Comparison of ENCODE assay signal across 11 cellular contexts in genomic region chr2:121333834-121334558, GRCh38. TPM values are rescaled to one million over a fixed set of nuclear protein-coding genes. Genes with fewer than 3 reads are reported as not detected.
DNase-seq lines count a peak whose midpoint lies in the region; ATAC-seq and TF ChIP-seq lines count a peak whose summit lies in the region.
"Had no signal": no experiment of that assay in that cellular context is flagged by ENCODE, and none has a peak within 500 bp of the region (broad histone marks: within the 10 kb centered on the region; RNA-seq: fewer than 3 reads in every experiment).

No MANE protein-coding gene starts in this region.

- POLR2A ChIA-PET in WTC11 (lab: Charles Lee), result no interaction called here

- no peak overlapping the region for H3K4me3 Mint-ChIP-seq in stimulated activated effector memory CD8-positive, alpha-beta T cell treated with anti-CD3 and anti-CD28 coated beads, Interleukin-12 subunit alpha, Interleukin-12 subunit beta, amount 100 ng/mL, for 72 hours
- H3K4me3 Mint-ChIP-seq in WTC11, result no peak overlapping the region

- H3K27ac Mint-ChIP-seq in stimulated activated effector memory CD8-positive, alpha-beta T cell treated with anti-CD3 and anti-CD28 coated beads, Interleukin-12 subunit alpha, Interleukin-12 subunit beta, amount 100 ng/mL, for 72 hours, result peak overlapping the region; percentile 32
- no peak overlapping the region for H3K27ac Mint-ChIP-seq in WTC11

- H3K4me1 Mint-ChIP-seq in stimulated activated effector memory CD8-positive, alpha-beta T cell treated with anti-CD3 and anti-CD28 coated beads, Interleukin-12 subunit alpha, Interleukin-12 subunit beta, amount 100 ng/mL, for 72 hours, result no peaks in the 10 kb centered on the region
- peaks cover 22% of the 10 kb centered on the region for H3K4me1 Mint-ChIP-seq in WTC11

- peak; percentile 85 for ATAC-seq in GM21786 (IDR thresholded peaks at IDR 0.05; ENCODE audit: unreplicated experiment)
- peak; percentile 71 for ATAC-seq in HG03439 (IDR thresholded peaks at IDR 0.05; ENCODE audit: unreplicated experiment)
- ATAC-seq in stimulated activated effector memory CD8-positive, alpha-beta T cell treated with anti-CD3 and anti-CD28 coated beads, Interleukin-12 subunit alpha, Interleukin-12 subunit beta, amount 100 ng/mL, for 72 hours, result peak; percentile 63
- no peak for ATAC-seq in WTC11
- no peak for ATAC-seq in HG03139 (IDR thresholded peaks at IDR 0.05; ENCODE audit: unreplicated experiment)

- peaks cover 23% of the 10 kb centered on the region for H3K36me3 Mint-ChIP-seq in stimulated activated effector memory CD8-positive, alpha-beta T cell treated with anti-CD3 and anti-CD28 coated beads, Interleukin-12 subunit alpha, Interleukin-12 subunit beta, amount 100 ng/mL, for 72 hours
- no peaks in the 10 kb centered on the region for H3K36me3 Mint-ChIP-seq in WTC11

- H3K27me3 Mint-ChIP-seq in WTC11 (ENCODE audit: low read depth), result no peaks in the 10 kb centered on the region

- H3K9me3 Mint-ChIP-seq in stimulated activated effector memory CD8-positive, alpha-beta T cell treated with anti-CD3 and anti-CD28 coated beads, Interleukin-12 subunit alpha, Interleukin-12 subunit beta, amount 100 ng/mL, for 72 hours, result no peaks in the 10 kb centered on the region
- no peaks in the 10 kb centered on the region for H3K9me3 Mint-ChIP-seq in WTC11

- no peak for TF ChIP-seq CTCF in WTC11 (IDR thresholded peaks at IDR 0.05)

- DNase-seq in activated effector memory CD4-positive, alpha-beta T cell treated with anti-CD3 and anti-CD28 coated beads, Interleukin-2, amount 50 U/mL, for 16 hours, result peak; percentile 56
- no peak for DNase-seq in activated effector memory CD4-positive, alpha-beta T cell treated with Interleukin-2 at 50 U/mL for 16 hours
- no peak for DNase-seq in stimulated activated effector memory CD8-positive, alpha-beta T cell treated with anti-CD3 and anti-CD28 coated beads, Interleukin-12 subunit alpha, Interleukin-12 subunit beta, amount 100 ng/mL, for 72 hours (ENCODE audit: low spot score in 2 of 2)
- DNase-seq in WTC11 (ENCODE audit: low spot score) (no peak), GM19240 (ENCODE audit: insufficient read length, low spot score) (no peak)
- DNase-seq: activated naive CD4-positive, alpha-beta T cell treated with Interleukin-2 at 50 U/mL for 16 hours; stimulated activated naive CD4-positive, alpha-beta T cell had no signal

- CTCF ChIA-PET in WTC11 (lab: Charles Lee), result interaction anchor here (1.2 to 5.8 kb wide), 5 partner anchors 12 to 254 kb away, joined by 3 to 51 read pairs (median 16); no protein-coding TSS in a partner anchor

TF ChIP-seq in WTC11, 78 proteins besides CTCF, POLR2A, EP300 and RAD21:
- TF ChIP-seq MYBL2 (CRISPR knock-in tag; IDR thresholded peaks at IDR 0.05), result no peak
- TF ChIP-seq TP53 (CRISPR knock-in tag; IDR thresholded peaks at IDR 0.05), result no peak
- no peak for TF ChIP-seq GTF2I (CRISPR knock-in tag; conservative IDR thresholded peaks at IDR 0.05)
- TF ChIP-seq HMGXB4 (CRISPR knock-in tag; IDR thresholded peaks at IDR 0.05), result no peak
- TF ChIP-seq ELF4 (CRISPR knock-in tag; IDR thresholded peaks at IDR 0.05; ENCODE audit: low read depth), result no peak
- TF ChIP-seq USF1 (CRISPR knock-in tag; IDR thresholded peaks at IDR 0.05), result no peak
- TF ChIP-seq ZNF425 (CRISPR knock-in tag; conservative IDR thresholded peaks at IDR 0.05), result no peak
- no peak for TF ChIP-seq SMAD3 (CRISPR knock-in tag; IDR thresholded peaks at IDR 0.05; ENCODE audit: borderline replicate concordance)
- no peak for TF ChIP-seq NR2C2 (CRISPR knock-in tag; IDR thresholded peaks at IDR 0.05)
- no peak for TF ChIP-seq CBFB (CRISPR knock-in tag; IDR thresholded peaks at IDR 0.05; ENCODE audit: low read depth)
- TF ChIP-seq ZNF532 (CRISPR knock-in tag; IDR thresholded peaks at IDR 0.05; ENCODE audit: borderline replicate concordance), result no peak
TF ChIP-seq in WTC11: peak in this region for 0.

RNA-seq across cellular contexts. Expression of gene TFCP2L1, which starts 49.0 kb away (rescaled TPM):
- total RNA-seq in WTC11 (2021), result 3.3 to 4.3 TPM (median 3.7 TPM) in 3 replicates
- total RNA-seq: A673 had no signal

Comparison
In these comparisons a context has a peak if more than half of its experiments do, and no peak if none do; other contexts are left out.
1. ATAC-seq: peak in GM21786 (single experiment), HG03439 (single experiment) and stimulated activated effector memory CD8-positive, alpha-beta T cell treated with anti-CD3 and anti-CD28 coated beads, Interleukin-12 subunit alpha, Interleukin-12 subunit beta, amount 100 ng/mL, for 72 hours (single experiment); none in WTC11 (single experiment) and HG03139 (single experiment).